Comparison of ENCODE assay signal across 9 cellular contexts in the genomic region with DNA sequence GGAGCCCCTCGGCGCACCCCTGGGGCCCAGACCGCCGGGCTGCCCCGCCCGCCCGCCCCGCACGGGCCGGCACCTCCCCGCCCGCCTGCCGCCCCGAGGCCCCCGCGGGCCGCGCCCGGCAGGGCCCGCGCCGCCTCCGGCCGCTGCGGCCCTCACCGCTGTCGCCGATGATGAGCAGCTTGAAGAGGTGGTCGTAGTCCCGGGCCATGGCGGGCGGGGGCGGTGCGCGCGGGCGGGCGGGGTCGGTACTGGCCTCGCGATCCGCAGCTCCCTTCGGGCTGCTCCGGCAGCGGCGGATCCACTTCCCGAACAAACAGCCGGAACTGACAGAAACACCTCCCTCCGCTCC. TPM values are rescaled to one million over a fixed set of nuclear protein-coding genes. Genes with fewer than 3 reads are reported as not detected.
A peak's percentile ranks its signal among the peaks of the same experiment; 100 is the strongest.
DNase-seq lines count a peak whose midpoint lies in the region; ATAC-seq, FAIRE-seq and TF ChIP-seq lines count a peak whose summit lies in the region.
"Had no signal": no experiment of that assay in that cellular context is flagged by ENCODE, and none has a peak within 500 bp of the region (broad histone marks: within the 10 kb centered on the region; RNA-seq: fewer than 3 reads in every experiment).

A gene (minus strand): TSS at position 311 of the 349 bp plus-strand sequence. CDS start 103 bp downstream, at position 208.

- ATAC-seq in activated B cell treated with CpG ODN at 0.5 μM for 24 hours (ENCODE audit: low read depth) (no peak), psoas muscle (no peak)

- peaks cover 6% of the 10 kb centered on the region for H3K4me1 ChIP-seq in cardiac muscle cell (ENCODE audit: low read depth)
- H3K4me1 ChIP-seq in psoas muscle = peaks cover 31% of the 10 kb centered on the region

- peak within 1 kb of the TSS; percentile 83 for H3K27ac Mint-ChIP-seq in activated B cell treated with CpG ODN at 0.5 μM for 24 hours

- H3K9me3 Mint-ChIP-seq in activated B cell treated with CpG ODN at 0.5 μM for 24 hours = no peaks in the 10 kb centered on the region

- TF ChIP-seq CTCF in activated B cell treated with CpG ODN at 0.5 μM for 24 hours (IDR thresholded peaks at IDR 0.05) (no peak), cardiac muscle cell (IDR thresholded peaks at IDR 0.05; ENCODE audit: low read depth, low read length) (no peak), psoas muscle (IDR thresholded peaks at IDR 0.05) (no peak)

- H3K4me1 Mint-ChIP-seq in activated B cell treated with CpG ODN at 0.5 μM for 24 hours = peaks cover 76% of the 10 kb centered on the region

- intact Hi-C loops in T-helper 2 cell treated with Interferon-gamma antibody and Interleukin-4, amounts not matched to agents 100 ng/mL and 5 ng/mL, for 36 hours (cut with micrococcal nuclease) = loop anchor here (1.0 to 10.0 kb wide), 6 partner anchors 29 to 318 kb away; a partner anchor contains a TSS
- intact Hi-C loops in activated B cell treated with CpG ODN at 0.5 μM for 24 hours (cut with micrococcal nuclease) = loop anchor here (1.0 to 10.0 kb wide), 3 partner anchors 29 to 318 kb away; a partner anchor contains a TSS
- intact Hi-C loops in psoas muscle (cut with DNase I) = loop anchor here in 1 of 2 donors (10.0 kb wide), 1 partner anchor 148 kb away; a partner anchor contains a TSS

- peaks cover 22% of the 10 kb centered on the region for H3K36me3 Mint-ChIP-seq in activated B cell treated with CpG ODN at 0.5 μM for 24 hours (ENCODE audit: low read depth)

- no peaks in the 10 kb centered on the region for H3K27me3 Mint-ChIP-seq in activated B cell treated with CpG ODN at 0.5 μM for 24 hours

- peak within 1 kb of the TSS; percentile 95 for H3K4me3 Mint-ChIP-seq in activated B cell treated with CpG ODN at 0.5 μM for 24 hours

- H3K4me3 ChIP-seq in cardiac muscle cell = peak within 1 kb of the TSS; percentile 88
- peak within 1 kb of the TSS; percentile 77 for H3K4me3 ChIP-seq in psoas muscle

- no peak for FAIRE-seq in HTR-8/SVneo (lab: Jason Lieb, UNC)
- FAIRE-seq: islet of Langerhans had no signal

- H3K27ac ChIP-seq in cardiac muscle cell (peak within 1 kb of the TSS; percentile 89), psoas muscle (peak within 1 kb of the TSS; percentile 87)

- no peaks in the 10 kb centered on the region for H3K27me3 ChIP-seq in cardiac muscle cell
- no peaks in the 10 kb centered on the region for H3K27me3 ChIP-seq in psoas muscle (ENCODE audit: insufficient read depth in 3 of 3, low read length in 2 of 3)

- WGBS in psoas muscle, 3 donors = 0% methylated on average over 5 to 49 of the region's 49 CpGs

- no peak for DNase-seq in T-helper 2 cell
- DNase-seq in activated B cell treated with CpG ODN at 0.5 μM for 24 hours = no peak
- no peak for DNase-seq in cardiac muscle cell (ENCODE audit: low read depth in 1 of 2, low spot score in 1 of 2)
- no peak for DNase-seq in psoas muscle
- DNase-seq in NCI-H1694 treated with DMSO at 0.1 percent for 48 hours (lab: John Stamatoyannopoulos, UW) = no peak
- no peak for DNase-seq in HTR-8/SVneo (ENCODE audit: insufficient read length, low spot score)
- no peak for DNase-seq in CD1c-positive myeloid dendritic cell (ENCODE audit: extremely low spot score)

- H3K36me3 ChIP-seq in cardiac muscle cell = no peaks in the 10 kb centered on the region
- peaks cover 0 to 14% of the 10 kb centered on the region in 2 donors for H3K36me3 ChIP-seq in psoas muscle (ENCODE audit: insufficient read depth in 1 of 2, low read depth in 1 of 2)

- POLR2A ChIA-PET in activated B cell treated with CpG ODN at 0.5 μM for 24 hours (lab: Charles Lee) = interaction anchor here (1.6 to 9.4 kb wide), 7 partner anchors 9 to 175 kb away, joined by 6 to 91 read pairs (median 14); a partner anchor contains a TSS

- no peaks in the 10 kb centered on the region for H3K9me3 ChIP-seq in cardiac muscle cell (ENCODE audit: low read depth)
- H3K9me3 ChIP-seq in psoas muscle = no peaks in the 10 kb centered on the region

- CTCF ChIA-PET in activated B cell treated with CpG ODN at 0.5 μM for 24 hours (lab: Charles Lee) = interaction anchor here (0.6 to 1.3 kb wide), 3 partner anchors 16 to 85 kb away, joined by 3 to 4 read pairs (median 4); a partner anchor contains a TSS

RNA-seq across cellular contexts. Expression of the gene that starts here (rescaled TPM):
- 87.2 and 90.3 TPM in 2 replicates for total RNA-seq in T-helper 2 cell treated with Interferon-gamma antibody and Interleukin-4, amounts not matched to agents 100 ng/mL and 5 ng/mL, for 36 hours
- total RNA-seq in activated B cell treated with CpG ODN at 0.5 μM for 24 hours (43.8 and 45.6 TPM in 2 replicates), cardiac muscle cell (27.5 and 33.4 TPM in 2 replicates), psoas muscle (10 to 100 TPM; 24.0 to 38.7 (median 35.6) TPM)
- polyA plus RNA-seq in cardiac muscle cell (20.6 and 25.4 TPM in 2 replicates), psoas muscle (10 to 100 TPM; 18.9 to 33.2 (median 31.1) TPM)
